ENCODE assay signal across 8 cellular contexts in the genomic region with DNA sequence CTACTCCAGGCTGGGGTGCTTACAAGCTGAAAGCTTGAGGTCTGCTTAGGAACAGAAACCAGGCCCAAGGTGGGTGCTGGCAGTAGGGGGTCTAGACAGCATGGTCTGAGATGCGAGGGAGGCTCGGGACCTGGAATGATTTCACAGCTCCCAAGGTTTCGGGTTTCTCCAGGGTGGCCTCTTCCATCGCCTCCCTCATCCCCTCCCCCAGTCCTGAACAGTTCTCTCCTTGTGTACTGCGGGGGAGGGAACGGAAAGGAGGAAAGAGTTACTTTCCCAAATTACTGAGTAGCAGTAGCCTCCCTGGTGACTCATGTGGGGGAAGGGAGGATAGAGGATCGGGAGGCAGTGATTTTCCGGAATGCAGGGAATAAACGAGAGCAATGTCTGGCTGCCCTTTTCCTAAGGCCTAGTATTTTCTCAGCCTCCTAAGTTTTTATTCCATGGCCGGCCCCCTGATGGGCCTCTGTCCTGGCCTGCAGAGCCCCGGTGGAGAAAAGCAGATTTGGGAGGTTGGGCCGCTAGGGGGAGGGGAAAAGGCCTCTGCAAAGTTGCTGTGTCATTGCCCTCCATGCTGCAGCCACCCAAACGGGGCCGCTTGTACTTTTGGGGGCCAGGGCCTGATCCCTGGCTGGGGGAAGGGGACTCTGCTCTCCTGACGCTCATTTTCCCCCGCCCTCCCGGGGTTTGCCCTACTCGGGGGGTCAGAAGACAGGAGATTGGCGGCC. TPM values are rescaled to one million over a fixed set of nuclear protein-coding genes. Genes with fewer than 3 reads are reported as not detected.
A peak's percentile ranks its signal among the peaks of the same experiment; 100 is the strongest.
DNase-seq lines count a peak whose midpoint lies in the region; ATAC-seq and TF ChIP-seq lines count a peak whose summit lies in the region.

No MANE protein-coding gene starts in this region.

- CTCF ChIA-PET in T-cell (lab: Charles Lee) = interaction anchor here in 1 of 2 donors (0.7 to 14.4 kb wide), 8 partner anchors 14 to 307 kb away, joined by 3 to 207 read pairs (median 24); partner anchors contain the start of genes B3GALT4, HLA-DMA, HLA-DMB and PSMB9

- peak overlapping the region; percentile 93 to 99 for H3K27ac Mint-ChIP-seq in T-cell

- TF ChIP-seq CTCF in NB4 (IDR thresholded peaks at IDR 0.05; ENCODE audit: low read depth, low read length) (peak; percentile 37), retinal pigment epithelial cell (conservative IDR thresholded peaks at IDR 0.05; ENCODE audit: low read depth, low read length) (peak; percentile 22)

- peaks cover 30 to 68% (median 40%) of the 10 kb centered on the region in 3 donors for H3K4me1 Mint-ChIP-seq in T-cell

- TF ChIP-seq POLR2A in NB4 (IDR thresholded peaks at IDR 0.05; ENCODE audit: extremely low read depth, insufficient read length) = no peak

- H3K36me3 Mint-ChIP-seq in T-cell = peaks cover 29% of the 10 kb centered on the region

- peak overlapping the region; percentile 96 to 99 (median 99) for H3K4me3 Mint-ChIP-seq in T-cell

- H3K4me3 ChIP-seq in NB4 (ENCODE audit: low read depth, low read length) (peak overlapping the region; percentile 83), retinal pigment epithelial cell (ENCODE audit: low read length) (peak overlapping the region; percentile 94)

- peak; percentile 93 for DNase-seq in ELF-1 (ENCODE audit: low read depth, low spot score)
- peak; percentile 94 for DNase-seq in NB4 (ENCODE audit: low read depth)
- DNase-seq in T-cell = peak in 32 of 34 experiments; percentile 27 to 69 (median 50)
- DNase-seq in amygdala (lab: John Stamatoyannopoulos, UW) = peak in 48 of 56 donors; percentile 38 to 92 (median 64)
- DNase-seq in hepatic stellate cell (ENCODE audit: low spot score) = peak; percentile 79
- no peak for DNase-seq in retinal pigment epithelial cell (ENCODE audit: low read depth)
- no peak for DNase-seq in cortex of kidney (lab: John Stamatoyannopoulos, UW)

- H3K9me3 Mint-ChIP-seq in T-cell = no peaks in the 10 kb centered on the region

- POLR2A ChIA-PET in T-cell (lab: Charles Lee) = interaction anchor here (0.6 to 0.9 kb wide), 3 partner anchors 10 to 772 kb away, joined by 3 to 8 read pairs (median 5); no protein-coding TSS in a partner anchor

- H3K27me3 Mint-ChIP-seq in T-cell = no peaks in the 10 kb centered on the region

- no peak for ATAC-seq in T-cell (replicated peaks in 1 of 4)
- no peak for ATAC-seq in HG03025 (IDR thresholded peaks at IDR 0.05; ENCODE audit: low FRiP score, unreplicated experiment)

RNA-seq across cellular contexts. Expression of gene BRD2, which starts 1.5 kb away (rescaled TPM):
- total RNA-seq in T-cell = 100 to 1,000 TPM; 320 to 383 (median 358) TPM

RNA-seq across cellular contexts. Expression of gene HLA-DMA, which starts 17.0 kb away (rescaled TPM):
- total RNA-seq in T-cell = 10 to 100 TPM; 22.3 to 37.8 (median 27.5) TPM

RNA-seq across cellular contexts. Expression of gene HLA-DMB, which starts 29.0 kb away (rescaled TPM):
- 10 to 100 TPM in 3 of 5 donors, 1 to 10 TPM in 2; 8.8 to 30.6 (median 10.6) TPM for total RNA-seq in T-cell

RNA-seq across cellular contexts. Expression of gene HLA-DOA, which starts 39.5 kb away (rescaled TPM):
- 10 to 100 TPM in 3 of 5 donors, 1 to 10 TPM in 2; 6.1 to 17.0 (median 13.4) TPM for total RNA-seq in T-cell

Comparison
In these comparisons a context has a peak if more than half of its experiments do, and no peak if none do; other contexts are left out.
1. DNase-seq: peak in ELF-1 (single experiment), NB4 (single experiment), T-cell (32 of 34), amygdala (48 of 56) and hepatic stellate cell (single experiment); none in retinal pigment epithelial cell (single experiment) and cortex of kidney (single experiment).